15 cellular contexts compared by ENCODE assay signal in the genomic region with DNA sequence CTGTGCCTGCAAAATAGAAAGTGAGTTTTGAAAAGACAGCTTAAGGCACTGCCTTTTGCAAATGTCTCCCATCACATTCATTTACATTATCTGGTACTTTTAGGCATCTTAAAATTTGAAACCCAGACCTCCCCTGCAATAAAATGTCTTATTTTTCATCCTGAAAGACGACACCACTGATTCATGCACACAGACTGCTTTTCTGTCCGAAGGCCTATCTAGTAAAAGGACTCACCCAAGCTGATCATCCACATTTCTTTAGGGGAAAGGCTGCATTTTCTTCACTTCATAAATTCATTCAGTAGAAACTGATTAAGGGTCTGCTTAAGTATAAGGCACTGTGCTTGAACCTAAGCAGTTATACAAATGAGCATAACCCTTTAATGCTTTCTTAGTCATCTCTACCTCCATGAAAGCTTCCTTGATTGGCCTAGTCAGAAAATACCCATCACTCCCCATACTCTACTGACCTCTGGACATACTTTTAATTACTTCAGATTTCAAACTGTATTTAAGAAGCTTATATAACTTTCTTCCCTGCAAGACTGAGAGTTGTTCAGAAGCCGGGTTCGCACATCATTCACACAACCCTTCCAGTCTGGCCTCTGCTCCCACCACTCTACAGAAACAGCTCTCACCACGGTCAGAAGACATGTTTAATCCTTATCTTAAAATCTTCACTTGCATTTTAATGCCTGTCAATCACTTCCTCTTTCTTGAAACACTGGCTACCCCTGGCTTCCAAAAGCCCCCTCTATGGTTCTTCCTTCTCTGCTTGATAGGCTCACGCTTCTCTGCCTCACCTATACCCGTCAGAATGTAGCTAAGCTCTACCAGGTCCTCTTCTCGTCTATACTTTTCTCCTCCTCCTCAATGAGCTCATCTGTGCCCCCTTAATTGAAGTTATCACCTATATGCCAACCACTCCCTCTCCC.
A peak's percentile ranks its signal among the peaks of the same experiment; 100 is the strongest.
DNase-seq lines count a peak whose midpoint lies in the region; ATAC-seq and TF ChIP-seq lines count a peak whose summit lies in the region.
"Had no signal": no experiment of that assay in that cellular context is flagged by ENCODE, and none has a peak within 500 bp of the region (broad histone marks: within the 10 kb centered on the region; RNA-seq: fewer than 3 reads in every experiment).

No MANE protein-coding gene starts in this region.

- H3K4me3 ChIP-seq in CD8-positive, alpha-beta memory T cell (ENCODE audit: low read length): no peak overlapping the region
- no peak overlapping the region for H3K4me3 ChIP-seq in HUES64 (ENCODE audit: low read length)
- H3K4me3 ChIP-seq: thoracic aorta had no signal

- no peak for TF ChIP-seq CTCF in natural killer cell (IDR thresholded peaks at IDR 0.05)

- H3K27me3 Mint-ChIP-seq in CD8-positive, alpha-beta memory T cell: peaks cover 0 to 1% of the 10 kb centered on the region in 2 donors
- no peaks in the 10 kb centered on the region for H3K27me3 Mint-ChIP-seq in activated naive CD8-positive, alpha-beta T cell treated with anti-CD3 and anti-CD28 coated beads, Interleukin-2, amount 50 U/mL, for 24 hours
- no peaks in the 10 kb centered on the region for H3K27me3 Mint-ChIP-seq in natural killer cell (ENCODE audit: low read depth in 2 of 2)
- H3K27me3 Mint-ChIP-seq in stimulated activated naive CD8-positive, alpha-beta T cell treated with anti-CD3 and anti-CD28 coated beads, Interleukin-15, amount 100 ng/mL, for 72 hours: no peaks in the 10 kb centered on the region

- peaks cover 26% of the 10 kb centered on the region for H3K36me3 ChIP-seq in CD8-positive, alpha-beta memory T cell (ENCODE audit: insufficient read depth, low read length)
- H3K36me3 ChIP-seq in HUES64 (ENCODE audit: insufficient read depth, low read length): peaks cover 61% of the 10 kb centered on the region

- H3K27ac Mint-ChIP-seq in CD8-positive, alpha-beta memory T cell: peak overlapping the region in 6 of 8 donors; percentile 17 to 59 (median 34)
- H3K27ac Mint-ChIP-seq in activated naive CD8-positive, alpha-beta T cell treated with anti-CD3 and anti-CD28 coated beads, Interleukin-2, amount 50 U/mL, for 24 hours: peak overlapping the region; percentile 24
- peak overlapping the region; percentile 3 to 4 for H3K27ac Mint-ChIP-seq in natural killer cell
- peak overlapping the region in 1 of 2 donors; percentile 63 for H3K27ac Mint-ChIP-seq in stimulated activated naive CD8-positive, alpha-beta T cell treated with anti-CD3 and anti-CD28 coated beads, Interleukin-15, amount 100 ng/mL, for 72 hours

- peaks cover 11 to 84% (median 39%) of the 10 kb centered on the region in 3 donors for H3K36me3 Mint-ChIP-seq in CD8-positive, alpha-beta memory T cell
- peaks cover 28% of the 10 kb centered on the region for H3K36me3 Mint-ChIP-seq in activated naive CD8-positive, alpha-beta T cell treated with anti-CD3 and anti-CD28 coated beads, Interleukin-2, amount 50 U/mL, for 24 hours (ENCODE audit: low read depth)
- H3K36me3 Mint-ChIP-seq in natural killer cell: peaks cover 14% of the 10 kb centered on the region

- CTCF ChIA-PET in CD8-positive, alpha-beta memory T cell (lab: Charles Lee): interaction anchor here (1.0 to 1.2 kb wide), 2 partner anchors 9 kb away, joined by 4 to 5 read pairs; no protein-coding TSS in a partner anchor

- no peak for DNase-seq in CD8-positive, alpha-beta memory T cell
- no peak for DNase-seq in activated naive CD8-positive, alpha-beta T cell treated with anti-CD3 and anti-CD28 coated beads, Interleukin-2, amount 50 U/mL, for 24 hours
- DNase-seq in natural killer cell (no peak), GF-D8 (lab: John Stamatoyannopoulos, UW) (no peak), left lobe of liver (ENCODE audit: low spot score) (no peak)
- no peak for DNase-seq in stimulated activated naive CD8-positive, alpha-beta T cell treated with anti-CD3 and anti-CD28 coated beads, Interleukin-15, amount 100 ng/mL, for 72 hours
- DNase-seq: activated CD8-positive, alpha-beta memory T cell treated with anti-CD3 and anti-CD28 coated beads for 24 hours; glutamatergic neuron; kidney; NCI-H1417; SIG-M5 had no signal

- no peaks in the 10 kb centered on the region for H3K9me3 Mint-ChIP-seq in CD8-positive, alpha-beta memory T cell
- no peaks in the 10 kb centered on the region for H3K9me3 Mint-ChIP-seq in activated naive CD8-positive, alpha-beta T cell treated with anti-CD3 and anti-CD28 coated beads, Interleukin-2, amount 50 U/mL, for 24 hours
- no peaks in the 10 kb centered on the region for H3K9me3 Mint-ChIP-seq in natural killer cell
- no peaks in the 10 kb centered on the region for H3K9me3 Mint-ChIP-seq in stimulated activated naive CD8-positive, alpha-beta T cell treated with anti-CD3 and anti-CD28 coated beads, Interleukin-15, amount 100 ng/mL, for 72 hours

- no peak overlapping the region for H3K27ac ChIP-seq in CD8-positive, alpha-beta memory T cell (ENCODE audit: low read depth, low read length)
- H3K27ac ChIP-seq in HUES64 (ENCODE audit: low read depth, low read length): peak overlapping the region; percentile 47; the same call in 1 of the 2 replicates
- H3K27ac ChIP-seq: C4-2B, thoracic aorta had no signal

- no peak for ATAC-seq in activated naive CD8-positive, alpha-beta T cell treated with anti-CD3 and anti-CD28 coated beads, Interleukin-2, amount 50 U/mL, for 24 hours
- ATAC-seq in natural killer cell: no peak
- no peak for ATAC-seq in stimulated activated naive CD8-positive, alpha-beta T cell treated with anti-CD3 and anti-CD28 coated beads, Interleukin-15, amount 100 ng/mL, for 72 hours
- ATAC-seq in left lobe of liver: no peak
- ATAC-seq: HepG2 had no signal

- H3K9ac ChIP-seq in HUES64 (ENCODE audit: low read depth, low read length): no peak overlapping the region; the same call in 1 of the 2 replicates

- H3K4me1 Mint-ChIP-seq in CD8-positive, alpha-beta memory T cell: peaks cover 22 to 33% (median 30%) of the 10 kb centered on the region in 3 donors
- peaks cover 20% of the 10 kb centered on the region for H3K4me1 Mint-ChIP-seq in activated naive CD8-positive, alpha-beta T cell treated with anti-CD3 and anti-CD28 coated beads, Interleukin-2, amount 50 U/mL, for 24 hours
- H3K4me1 Mint-ChIP-seq in natural killer cell: peaks cover 24% of the 10 kb centered on the region in 2 donors
- peaks cover 22% of the 10 kb centered on the region for H3K4me1 Mint-ChIP-seq in stimulated activated naive CD8-positive, alpha-beta T cell treated with anti-CD3 and anti-CD28 coated beads, Interleukin-15, amount 100 ng/mL, for 72 hours

- H3K4me1 ChIP-seq in CD8-positive, alpha-beta memory T cell (ENCODE audit: insufficient read depth, low read length): no peaks in the 10 kb centered on the region
- peaks cover 20% of the 10 kb centered on the region for H3K4me1 ChIP-seq in HUES64 (ENCODE audit: insufficient read depth, low read length)

- H3K9me3 ChIP-seq in CD8-positive, alpha-beta memory T cell (ENCODE audit: low read length): no peaks in the 10 kb centered on the region
- H3K9me3 ChIP-seq in HUES64 (ENCODE audit: insufficient read depth, low read depth, low read length): no peaks in the 10 kb centered on the region
- H3K9me3 ChIP-seq: thoracic aorta had no signal

- no peak overlapping the region for H3K4me3 Mint-ChIP-seq in CD8-positive, alpha-beta memory T cell
- no peak overlapping the region for H3K4me3 Mint-ChIP-seq in activated naive CD8-positive, alpha-beta T cell treated with anti-CD3 and anti-CD28 coated beads, Interleukin-2, amount 50 U/mL, for 24 hours
- no peak overlapping the region for H3K4me3 Mint-ChIP-seq in natural killer cell
- H3K4me3 Mint-ChIP-seq in stimulated activated naive CD8-positive, alpha-beta T cell treated with anti-CD3 and anti-CD28 coated beads, Interleukin-15, amount 100 ng/mL, for 72 hours: no peak overlapping the region

- no peaks in the 10 kb centered on the region for H3K27me3 ChIP-seq in CD8-positive, alpha-beta memory T cell (ENCODE audit: insufficient read depth, low read length, poor library complexity, severe bottlenecking)
- H3K27me3 ChIP-seq in HUES64 (ENCODE audit: insufficient read depth, low read length): no peaks in the 10 kb centered on the region

- intact Hi-C loops in natural killer cell (cut with micrococcal nuclease): no loop called here

- WGBS in HUES64: 81% methylated on average over 8 of the region's 8 CpGs

- POLR2A ChIA-PET in CD8-positive, alpha-beta memory T cell (lab: Charles Lee): no interaction called here
